11 cellular contexts compared by ENCODE assay signal in genomic region chr5:171495122-171495700, GRCh38.
DNase-seq lines count a peak whose midpoint lies in the region; ATAC-seq and TF ChIP-seq lines count a peak whose summit lies in the region.
"Had no signal": no experiment of that assay in that cellular context is flagged by ENCODE, and none has a peak within 500 bp of the region (broad histone marks: within the 10 kb centered on the region; RNA-seq: fewer than 3 reads in every experiment).

No MANE protein-coding gene starts in this region.

- no peak for TF ChIP-seq CTCF in right atrium auricular region (IDR thresholded peaks at IDR 0.05)
- no peak for TF ChIP-seq CTCF in body of pancreas (IDR thresholded peaks at IDR 0.05)

- intact Hi-C loops in sciatic nerve (cut with DNase I), result no loop called here
- intact Hi-C loops in head of caudate nucleus (cut with DNase I), result no loop called here
- intact Hi-C loops in body of pancreas (cut with DNase I), result no loop called here
- intact Hi-C loops in posterior vena cava (cut with DNase I), result no loop called here

- H3K4me1 ChIP-seq in right atrium auricular region (peaks cover 0 to 29% of the 10 kb centered on the region in 2 donors), body of pancreas (peaks cover 7% of the 10 kb centered on the region)

- TF ChIP-seq POLR2A in body of pancreas (IDR thresholded peaks at IDR 0.05), result no peak

- H3K9me3 ChIP-seq in right atrium auricular region, result no peaks in the 10 kb centered on the region
- H3K9me3 ChIP-seq in body of pancreas, result no peaks in the 10 kb centered on the region

- H3K36me3 ChIP-seq in right atrium auricular region (no peaks in the 10 kb centered on the region), body of pancreas (replicated peaks in 1 of 2; ENCODE audit: insufficient read depth in 1 of 2, low read depth in 2 of 2) (no peaks in the 10 kb centered on the region)

- no peak overlapping the region for H3K4me3 ChIP-seq in right atrium auricular region
- no peak overlapping the region for H3K4me3 ChIP-seq in body of pancreas
- H3K4me3 ChIP-seq: GM12878 had no signal

- 80 to 84% methylated on average over 5 of the region's 5 CpGs for WGBS in body of pancreas, 2 donors

- DNase-seq in EH (ENCODE audit: low read depth), result peak; percentile 39
- DNase-seq in right atrium auricular region (ENCODE audit: low spot score), result no peak
- DNase-seq in sciatic nerve (ENCODE audit: low spot score), result no peak
- no peak for DNase-seq in head of caudate nucleus
- no peak for DNase-seq in body of pancreas
- DNase-seq in NCI-H774 (lab: John Stamatoyannopoulos, UW), result no peak
- no peak for DNase-seq in posterior vena cava (ENCODE audit: low spot score)
- DNase-seq: CD4-positive, CD25-positive, alpha-beta regulatory T cell; stimulated activated CD4-positive, alpha-beta T cell treated with anti-CD3 and anti-CD28 coated beads, Interleukin-4, amount 100 ng/mL, for 4 hours had no signal

- ATAC-seq in SK-N-SH treated with all-trans-retinoic acid at 6 μM for 48 hours (peak; percentile 70), sciatic nerve (peak; percentile 31), body of pancreas (no peak)
- ATAC-seq: GM12878 had no signal

- H3K27me3 ChIP-seq in right atrium auricular region (no peaks in the 10 kb centered on the region), body of pancreas (no peaks in the 10 kb centered on the region)

- H3K27ac ChIP-seq in right atrium auricular region (peak overlapping the region; percentile 71 to 76), body of pancreas (peak overlapping the region in 2 of 4 donors; percentile 10 to 54)

TF ChIP-seq in SK-N-SH treated with all-trans-retinoic acid at 6 μM for 48 hours, 23 proteins besides CTCF, POLR2A, EP300 and RAD21:
- TF ChIP-seq BACH2 (CRISPR knock-in tag; IDR thresholded peaks at IDR 0.05; ENCODE audit: borderline replicate concordance), result no peak
- no peak for TF ChIP-seq ZNF565 (CRISPR knock-in tag; conservative IDR thresholded peaks at IDR 0.05; ENCODE audit: low read depth)
- no peak for TF ChIP-seq ZFP3 (CRISPR knock-in tag; IDR thresholded peaks at IDR 0.05)
- no peak for TF ChIP-seq TOX (CRISPR knock-in tag; IDR thresholded peaks at IDR 0.05; ENCODE audit: borderline replicate concordance)
- TF ChIP-seq OSR1 (CRISPR knock-in tag; IDR thresholded peaks at IDR 0.05), result no peak
- no peak for TF ChIP-seq POU6F1 (CRISPR knock-in tag; IDR thresholded peaks at IDR 0.05; ENCODE audit: borderline replicate concordance, low read depth)
- TF ChIP-seq CREB5 (CRISPR knock-in tag; IDR thresholded peaks at IDR 0.05; ENCODE audit: low read depth), result no peak
- TF ChIP-seq ISL1 (CRISPR knock-in tag; IDR thresholded peaks at IDR 0.05), result no peak
- TF ChIP-seq, protein P1, sequence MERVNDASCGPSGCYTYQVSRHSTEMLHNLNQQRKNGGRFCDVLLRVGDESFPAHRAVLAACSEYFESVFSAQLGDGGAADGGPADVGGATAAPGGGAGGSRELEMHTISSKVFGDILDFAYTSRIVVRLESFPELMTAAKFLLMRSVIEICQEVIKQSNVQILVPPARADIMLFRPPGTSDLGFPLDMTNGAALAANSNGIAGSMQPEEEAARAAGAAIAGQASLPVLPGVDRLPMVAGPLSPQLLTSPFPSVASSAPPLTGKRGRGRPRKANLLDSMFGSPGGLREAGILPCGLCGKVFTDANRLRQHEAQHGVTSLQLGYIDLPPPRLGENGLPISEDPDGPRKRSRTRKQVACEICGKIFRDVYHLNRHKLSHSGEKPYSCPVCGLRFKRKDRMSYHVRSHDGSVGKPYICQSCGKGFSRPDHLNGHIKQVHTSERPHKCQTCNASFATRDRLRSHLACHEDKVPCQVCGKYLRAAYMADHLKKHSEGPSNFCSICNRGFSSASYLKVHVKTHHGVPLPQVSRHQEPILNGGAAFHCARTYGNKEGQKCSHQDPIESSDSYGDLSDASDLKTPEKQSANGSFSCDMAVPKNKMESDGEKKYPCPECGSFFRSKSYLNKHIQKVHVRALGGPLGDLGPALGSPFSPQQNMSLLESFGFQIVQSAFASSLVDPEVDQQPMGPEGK (CRISPR knock-in tag; IDR thresholded peaks at IDR 0.05; ENCODE audit: borderline replicate concordance), result no peak
- no peak for TF ChIP-seq ARNTL (CRISPR knock-in tag; IDR thresholded peaks at IDR 0.05; ENCODE audit: borderline replicate concordance, low read depth)
